ENCODE assay signal across 9 cellular contexts in the genomic region with DNA sequence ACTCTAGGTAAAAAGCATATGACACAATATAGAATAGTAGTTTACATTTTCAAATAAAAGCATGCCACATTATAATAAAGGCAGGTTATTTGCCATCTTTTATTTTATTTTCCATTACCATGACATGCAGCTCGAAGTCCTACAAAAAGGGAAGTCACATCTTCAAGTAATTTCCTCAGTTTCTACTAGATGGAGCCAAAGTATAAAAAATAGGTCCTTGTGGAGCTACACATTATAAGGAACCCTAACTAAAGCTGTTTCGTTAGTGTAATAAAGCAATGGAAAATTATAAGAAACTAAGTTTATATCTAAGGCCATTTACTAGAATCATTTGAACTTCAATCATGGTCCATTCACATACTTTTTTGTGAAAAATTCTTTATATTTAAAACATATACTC.
DNase-seq lines count a peak whose midpoint lies in the region; ATAC-seq and TF ChIP-seq lines count a peak whose summit lies in the region.
"Had no signal": no experiment of that assay in that cellular context is flagged by ENCODE, and none has a peak within 500 bp of the region (broad histone marks: within the 10 kb centered on the region; RNA-seq: fewer than 3 reads in every experiment).

No MANE protein-coding gene starts in this region.

- H2AFZ ChIP-seq in Karpas-422 (ENCODE audit: low read length), result no peak overlapping the region
- H2AFZ ChIP-seq in PC-3 (ENCODE audit: low read length), result 0 out of 2 replicates have a peak overlapping the region, but pooled peaks have one; percentile 26

- no TSS peak for BruUV-seq in PC-3 (replicated peaks; lab: Mats Ljungman, UMichigan)

- no peak overlapping the region for H3K27ac ChIP-seq in Karpas-422 (ENCODE audit: low read length)
- H3K27ac ChIP-seq in PC-3 (ENCODE audit: low read length), result no peak overlapping the region
- no peak overlapping the region for H3K27ac ChIP-seq in gastrocnemius medialis

- ATAC-seq in PC-3, result peak; percentile 67
- no peak for ATAC-seq in GM18868 (IDR thresholded peaks at IDR 0.05; ENCODE audit: unreplicated experiment)
- no peak for ATAC-seq in gastrocnemius medialis
- no peak for ATAC-seq in Right ventricle myocardium inferior

- H3K79me2 ChIP-seq in Karpas-422 (ENCODE audit: low read length) (no peaks in the 10 kb centered on the region), PC-3 (ENCODE audit: low read length) (no peaks in the 10 kb centered on the region)

- intact Hi-C loops in PC-3 (cut with micrococcal nuclease) (loop anchor here (1.0 to 10.0 kb wide), 6 partner anchors 1032 to 1821 kb away; no protein-coding TSS in a partner anchor), gastrocnemius medialis (cut with DNase I; ENCODE audit: low total_unique reads) (loop anchor here (10.0 kb wide), 1 partner anchor 1212 kb away; no protein-coding TSS in a partner anchor), Right ventricle myocardium inferior (cut with DNase I) (no loop called here)

- H3F3A ChIP-seq in PC-3 (ENCODE audit: low read length, unreplicated experiment), result no peaks in the 10 kb centered on the region

- H4K20me1 ChIP-seq in Karpas-422 (ENCODE audit: insufficient read depth, low read depth, low read length) (no peaks in the 10 kb centered on the region), PC-3 (ENCODE audit: low read length) (no peaks in the 10 kb centered on the region)

- H3K9me2 ChIP-seq in Karpas-422 (replicated peaks; ENCODE audit: insufficient read depth, low read length) (no peaks in the 10 kb centered on the region), PC-3 (replicated peaks; ENCODE audit: low read length) (no peaks in the 10 kb centered on the region)

- CTCF ChIA-PET in PC-3 (lab: Charles Lee), result interaction anchor here (0.5 to 1.1 kb wide), 5 partner anchors 443 to 1683 kb away, joined by 3 to 14 read pairs (median 4); no protein-coding TSS in a partner anchor
- CTCF ChIA-PET in activated naive CD4-positive, alpha-beta T cell treated with anti-CD3 and anti-CD28 coated beads, Interleukin-2, amount 10 ng/mL, durations not matched to agents 7 days and 5 days (lab: Charles Lee), result interaction anchor here (1.0 kb wide), 1 partner anchor 9 kb away, joined by 3 read pairs; no protein-coding TSS in a partner anchor

- H3K27me3 ChIP-seq in Karpas-422 (ENCODE audit: low read length), result no peaks in the 10 kb centered on the region
- H3K27me3 ChIP-seq in PC-3 (ENCODE audit: low read length), result no peaks in the 10 kb centered on the region
- H3K27me3 ChIP-seq in gastrocnemius medialis, result no peaks in the 10 kb centered on the region

- H3K36me3 Mint-ChIP-seq in activated naive CD4-positive, alpha-beta T cell treated with anti-CD3 and anti-CD28 coated beads, Interleukin-2, amount 10 ng/mL, durations not matched to agents 7 days and 5 days, result no peaks in the 10 kb centered on the region

- no peaks in the 10 kb centered on the region for H3K27me3 Mint-ChIP-seq in activated naive CD4-positive, alpha-beta T cell treated with anti-CD3 and anti-CD28 coated beads, Interleukin-2, amount 10 ng/mL, durations not matched to agents 7 days and 5 days

- H3K4me2 ChIP-seq in Karpas-422 (ENCODE audit: low read depth, low read length, poor library complexity, severe bottlenecking) (no peak overlapping the region), PC-3 (ENCODE audit: low read length) (no peak overlapping the region)

- POLR2A ChIA-PET in PC-3 (lab: Charles Lee; ENCODE audit: unreplicated experiment), result no interaction called here

- no peak overlapping the region for H3K4me3 Mint-ChIP-seq in activated naive CD4-positive, alpha-beta T cell treated with anti-CD3 and anti-CD28 coated beads, Interleukin-2, amount 10 ng/mL, durations not matched to agents 7 days and 5 days

- no peaks in the 10 kb centered on the region for H3K9me3 ChIP-seq in Karpas-422 (ENCODE audit: low read length)
- H3K9me3 ChIP-seq in PC-3 (ENCODE audit: low read length), result no peaks in the 10 kb centered on the region
- no peaks in the 10 kb centered on the region for H3K9me3 ChIP-seq in gastrocnemius medialis

- no peaks in the 10 kb centered on the region for H3K4me1 ChIP-seq in Karpas-422 (ENCODE audit: low read length)
- H3K4me1 ChIP-seq in PC-3 (ENCODE audit: insufficient read depth, low read length), result no peaks in the 10 kb centered on the region
- no peaks in the 10 kb centered on the region for H3K4me1 ChIP-seq in gastrocnemius medialis

- H3K4me3 ChIP-seq in AG10803 (ENCODE audit: low read length), result no peak overlapping the region
- no peak overlapping the region for H3K4me3 ChIP-seq in Karpas-422 (ENCODE audit: low read length)
- no peak overlapping the region for H3K4me3 ChIP-seq in PC-3 (ENCODE audit: low read length)
- no peak overlapping the region for H3K4me3 ChIP-seq in fibroblast of pulmonary artery (replicated peaks; ENCODE audit: low read depth, low read length)
- no peak overlapping the region for H3K4me3 ChIP-seq in gastrocnemius medialis

- no peaks in the 10 kb centered on the region for H3K36me3 ChIP-seq in Karpas-422 (ENCODE audit: insufficient read depth, low read length)
- H3K36me3 ChIP-seq in PC-3 (ENCODE audit: low read depth, low read length), result no peaks in the 10 kb centered on the region
- H3K36me3 ChIP-seq in gastrocnemius medialis, result no peaks in the 10 kb centered on the region

- TF ChIP-seq POLR2A in gastrocnemius medialis (IDR thresholded peaks at IDR 0.05), result no peak

- no peaks in the 10 kb centered on the region for H3K4me1 Mint-ChIP-seq in activated naive CD4-positive, alpha-beta T cell treated with anti-CD3 and anti-CD28 coated beads, Interleukin-2, amount 10 ng/mL, durations not matched to agents 7 days and 5 days

- H3K9ac ChIP-seq in Karpas-422 (ENCODE audit: low read length), result no peak overlapping the region
- H3K9ac ChIP-seq in PC-3 (ENCODE audit: low read length), result no peak overlapping the region

- in situ Hi-C loops in gastrocnemius medialis (cut with MboI; ENCODE audit: low sequenced_read_pairs in 4 of 4), result loop anchor here in 1 of 4 donors (10.0 kb wide), 1 partner anchor 1822 kb away; no protein-coding TSS in a partner anchor

- peak; percentile 30 for TF ChIP-seq CTCF in AG10803 (conservative IDR thresholded peaks at IDR 0.05; ENCODE audit: low read length)
- TF ChIP-seq CTCF in PC-3 (conservative IDR thresholded peaks at IDR 0.05; ENCODE audit: low read depth, low read length), result peak; percentile 61
- peak; percentile 21 for TF ChIP-seq CTCF in fibroblast of pulmonary artery (IDR thresholded peaks at IDR 0.05; ENCODE audit: low read length, missing control alignments)
- no peak for TF ChIP-seq CTCF in gastrocnemius medialis (IDR thresholded peaks at IDR 0.05 in 4 of 5, conservative IDR thresholded peaks at IDR 0.05 in 1 of 5)

- DNase-seq in AG10803 (ENCODE audit: low read depth) (peak; percentile 1), Karpas-422 (peak; percentile 73), PC-3 (peak; percentile 59), fibroblast of pulmonary artery (ENCODE audit: low read depth) (peak; percentile 42), gastrocnemius medialis (no peak), Right ventricle myocardium inferior (ENCODE audit: missing footprints) (no peak)
- no peak for DNase-seq in activated naive CD4-positive, alpha-beta T cell treated with anti-CD3 and anti-CD28 coated beads, Interleukin-2, amount 10 ng/mL, durations not matched to agents 7 days and 5 days
- DNase-seq: stimulated activated CD4-positive, alpha-beta T cell treated with anti-CD3 and anti-CD28 coated beads, Interleukin-1b, Interleukin-23, amount 100 ng/mL, for 48 hours had no signal

- no peaks in the 10 kb centered on the region for H3K9me3 Mint-ChIP-seq in activated naive CD4-positive, alpha-beta T cell treated with anti-CD3 and anti-CD28 coated beads, Interleukin-2, amount 10 ng/mL, durations not matched to agents 7 days and 5 days

- H3K27ac Mint-ChIP-seq in activated naive CD4-positive, alpha-beta T cell treated with anti-CD3 and anti-CD28 coated beads, Interleukin-2, amount 10 ng/mL, durations not matched to agents 7 days and 5 days, result no peak overlapping the region

Comparison
In these comparisons a context has a peak if more than half of its experiments do, and no peak if none do; other contexts are left out.
1. DNase-seq: peak in AG10803 (single experiment), Karpas-422 (single experiment), PC-3 (single experiment) and fibroblast of pulmonary artery (single experiment); none in activated naive CD4-positive, alpha-beta T cell treated with anti-CD3 and anti-CD28 coated beads, Interleukin-2, amount 10 ng/mL, durations not matched to agents 7 days and 5 days (single experiment), gastrocnemius medialis (0 of 2) and Right ventricle myocardium inferior (single experiment).
2. CTCF ChIP-seq: peak in AG10803 (single experiment), PC-3 (single experiment) and fibroblast of pulmonary artery (single experiment); none in gastrocnemius medialis (0 of 5).